Comparison of ENCODE assay signal across 8 cellular contexts in genomic region chr15:74906450-74907276, GRCh38. TPM values are rescaled to one million over a fixed set of nuclear protein-coding genes. Genes with fewer than 3 reads are reported as not detected.
DNase-seq lines count a peak whose midpoint lies in the region; ATAC-seq and TF ChIP-seq lines count a peak whose summit lies in the region.

A gene with protein sequence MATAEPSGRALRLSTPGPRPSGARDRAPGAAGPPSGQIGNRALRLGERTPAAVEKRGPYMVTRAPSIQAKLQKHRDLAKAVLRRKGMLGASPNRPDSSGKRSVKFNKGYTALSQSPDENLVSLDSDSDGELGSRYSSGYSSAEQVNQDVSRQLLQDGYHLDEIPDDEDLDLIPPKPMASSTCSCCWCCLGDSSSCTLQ (minus strand): TSS chr15:74906851. CDS start chr15:74906800, 51 bp downstream.

- DNase-seq in GM13977 (ENCODE audit: low spot score) = peak; percentile 96
- peak; percentile 14 for DNase-seq in NCI-H187 treated with DMSO at 0.1 percent for 48 hours (lab: John Stamatoyannopoulos, UW)
- DNase-seq in T-helper 9 cell = peak; percentile 54
- DNase-seq in astrocyte of the cerebellum (ENCODE audit: low read depth) = peak; percentile 63
- peak; percentile 97 for DNase-seq in hepatic stellate cell (ENCODE audit: low spot score)
- peak; percentile 71 for DNase-seq in renal cortical epithelial cell (ENCODE audit: low read depth)
- peak; percentile 96 to 98 for DNase-seq in aorta

- intact Hi-C loops in aorta (cut with DNase I) = loop anchor here in 1 of 2 donors (2.0 to 5.0 kb wide), 3 partner anchors 30 to 46 kb away; partner anchors contain the start of gene SCAMP2

- peak; percentile 73 for ATAC-seq in HG02840 (IDR thresholded peaks at IDR 0.05; ENCODE audit: low FRiP score, unreplicated experiment)
- ATAC-seq in aorta (ENCODE audit: low FRiP score) = peak; percentile 98

- in situ Hi-C loops in GM13977 (cut with MboI; ENCODE audit: low pct_unique_long_range_greater_than_20kb, low sequenced_read_pairs, unreplicated experiment) (no loop called here), astrocyte of the cerebellum (cut with HindIII; ENCODE audit: low sequenced_read_pairs) (loop anchor here (5.0 kb wide), 1 partner anchor 46 kb away; no protein-coding TSS in a partner anchor)

- no peaks in the 10 kb centered on the region for H3K27me3 ChIP-seq in aorta (ENCODE audit: control insufficient read depth in 1 of 2, insufficient read depth in 2 of 2, low read length in 1 of 2)

- peak within 1 kb of the TSS; percentile 86 for H3K4me3 ChIP-seq in astrocyte of the cerebellum (ENCODE audit: low read depth, low read length)
- H3K4me3 ChIP-seq in aorta (ENCODE audit: low read length in 2 of 2) = peak within 1 kb of the TSS; percentile 71 to 91

- H3K36me3 ChIP-seq in aorta (ENCODE audit: control insufficient read depth in 1 of 2, insufficient read depth in 2 of 2, low read length in 1 of 2) = no peaks in the 10 kb centered on the region

- H3K4me1 ChIP-seq in aorta (ENCODE audit: control insufficient read depth in 1 of 2, insufficient read depth in 2 of 2, low read length in 2 of 2) = no peaks in the 10 kb centered on the region

- no peaks in the 10 kb centered on the region for H3K9me3 ChIP-seq in aorta (ENCODE audit: control insufficient read depth, low read length)

- WGBS in aorta, 2 donors = 0 to 1% methylated on average over 73 to 76 of the region's 76 CpGs

- peak within 1 kb of the TSS; percentile 69 to 78 for H3K27ac ChIP-seq in aorta (ENCODE audit: low read depth in 1 of 2, low read length in 2 of 2)

- TF ChIP-seq CTCF in GM13977 (IDR thresholded peaks at IDR 0.05; ENCODE audit: extremely low read depth, insufficient read depth, missing control alignments) = no peak
- no peak for TF ChIP-seq CTCF in astrocyte of the cerebellum (IDR thresholded peaks at IDR 0.05; ENCODE audit: low read depth, low read length, missing control alignments)

RNA-seq across cellular contexts. Expression of the gene that starts here (rescaled TPM):
- total RNA-seq in renal cortical epithelial cell (34.9 and 47.0 TPM in 2 replicates), aorta (10 to 100 TPM; 64.7 to 88.4 TPM)
- 10 to 100 TPM; 29.6 to 61.2 TPM for polyA plus RNA-seq in aorta

Comparison
In these comparisons a context has a peak if more than half of its experiments do, and no peak if none do; other contexts are left out.
1. Peak in every context shown above with its lines: DNase-seq, ATAC-seq, H3K4me3 ChIP-seq and H3K27ac ChIP-seq.
2. DNase-seq: peak in every context shown above with its lines; median percentile 97 in hepatic stellate cell; 97 in aorta; 96 in GM13977; 71 in renal cortical epithelial cell; 63 in astrocyte of the cerebellum; 54 in T-helper 9 cell; 14 in NCI-H187 treated with DMSO at 0.1 percent for 48 hours.